24 cellular contexts compared by ENCODE assay signal in the genomic region with DNA sequence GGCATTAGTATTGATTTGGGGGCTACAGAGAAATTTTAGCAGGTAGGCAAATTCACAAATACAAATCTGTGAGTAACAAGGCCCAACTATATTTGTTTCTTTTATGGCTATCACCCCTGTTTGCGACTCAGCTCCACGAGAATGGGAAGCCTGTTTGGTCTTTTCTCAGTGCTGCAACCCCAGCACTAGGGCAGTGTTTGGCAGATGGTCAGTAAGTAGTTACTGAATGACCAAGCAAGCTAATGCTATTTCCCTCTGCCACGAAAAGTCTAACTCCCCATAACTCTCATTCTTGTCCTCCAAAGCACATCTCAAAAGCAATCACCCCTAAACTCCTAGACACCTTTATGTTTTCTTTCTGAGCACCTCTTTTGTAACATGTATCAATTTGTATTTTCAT.
"Had no signal": no experiment of that assay in that cellular context is flagged by ENCODE, and none has a peak within 500 bp of the region (broad histone marks: within the 10 kb centered on the region; RNA-seq: fewer than 3 reads in every experiment).

No MANE protein-coding gene starts in this region.

- ATAC-seq: effector memory CD8-positive, alpha-beta T cell; esophagus mucosa; foreskin keratinocyte; gastrocnemius medialis; gastroesophageal sphincter; heart left ventricle; heart right ventricle had no signal

- H3K27me3 ChIP-seq: colonic mucosa, dorsolateral prefrontal cortex, esophagus muscularis mucosa, esophagus squamous epithelium, foreskin keratinocyte, gastrocnemius medialis, gastroesophageal sphincter, heart left ventricle, heart right ventricle had no signal

- H3K36me3 ChIP-seq: colonic mucosa, esophagus muscularis mucosa, esophagus squamous epithelium, gastrocnemius medialis, gastroesophageal sphincter, heart left ventricle, heart right ventricle had no signal

- DNase-seq: colonic mucosa; cortex of kidney; dermis blood vessel endothelial cell; dorsolateral prefrontal cortex; effector CD4-positive, alpha-beta T cell; effector CD8-positive, alpha-beta T cell; effector memory CD4-positive, alpha-beta T cell; effector memory CD8-positive, alpha-beta T cell; endodermal cell; erythroblast; esophagus squamous epithelium; foreskin fibroblast; foreskin keratinocyte; foreskin melanocyte; gastrocnemius medialis; glutamatergic neuron; head of caudate nucleus; heart left ventricle; heart right ventricle had no signal

- H3K27ac ChIP-seq: colonic mucosa, coronary artery, dorsolateral prefrontal cortex, epithelial cell of prostate, esophagus muscularis mucosa, esophagus squamous epithelium, foreskin keratinocyte, gastrocnemius medialis, gastroesophageal sphincter, heart left ventricle, heart right ventricle had no signal

- H3K9me3 ChIP-seq: colonic mucosa, esophagus muscularis mucosa, esophagus squamous epithelium, gastrocnemius medialis, gastroesophageal sphincter had no signal

- H3K4me3 ChIP-seq: colonic mucosa, coronary artery, dorsolateral prefrontal cortex, esophagus muscularis mucosa, esophagus squamous epithelium, gastrocnemius medialis, gastroesophageal sphincter, heart left ventricle, heart right ventricle had no signal

- H3K4me1 ChIP-seq: colonic mucosa, esophagus muscularis mucosa, esophagus squamous epithelium, gastrocnemius medialis, gastroesophageal sphincter, heart left ventricle, heart right ventricle had no signal
